ENCODE assay signal across 14 cellular contexts in the genomic region with DNA sequence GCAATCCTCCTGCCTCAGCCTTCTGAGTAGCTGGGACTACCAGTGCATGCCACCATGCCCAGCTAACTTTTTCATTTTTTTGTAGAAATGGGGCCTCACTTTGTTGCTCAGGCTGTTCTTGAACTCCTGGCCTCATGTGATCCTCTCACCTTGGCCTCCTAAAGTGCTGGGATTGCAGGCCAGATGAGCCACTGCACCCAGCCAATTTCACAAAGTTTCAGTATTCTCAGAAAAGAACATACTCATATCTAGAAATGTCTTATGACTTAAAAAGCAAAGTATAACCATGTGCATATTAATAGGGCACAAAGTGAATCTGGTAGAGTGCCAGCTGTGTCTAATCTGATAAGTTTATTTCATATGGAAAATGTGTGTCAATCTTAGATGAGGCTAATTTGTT.
A peak's percentile ranks its signal among the peaks of the same experiment; 100 is the strongest.
DNase-seq lines count a peak whose midpoint lies in the region; ATAC-seq and TF ChIP-seq lines count a peak whose summit lies in the region.
"Had no signal": no experiment of that assay in that cellular context is flagged by ENCODE, and none has a peak within 500 bp of the region (broad histone marks: within the 10 kb centered on the region; RNA-seq: fewer than 3 reads in every experiment).

No MANE protein-coding gene starts in this region.

- DNase-seq in activated CD4-positive, alpha-beta T cell treated with anti-CD3 and anti-CD28 coated beads for 36 hours, result peak; percentile 65
- DNase-seq in activated CD4-positive, alpha-beta T cell treated with anti-CD3 and anti-CD28 coated beads, Interleukin-2, amount 10 ng/mL, durations not matched to agents 7 days and 5 days, result no peak
- no peak for DNase-seq in activated T-helper 1 cell treated with anti-CD3 and anti-CD28 coated beads, Interleukin-12 subunit alpha, Interleukin-12 subunit beta, Interleukin-2, Interleukin-4 antibody, amounts not matched to agents 30 ng/mL and 10 ng/mL and 1 ng/mL, durations not matched to agents 14 hours and 24 hours and 36 hours (ENCODE audit: low spot score)
- DNase-seq in stimulated activated CD4-positive, alpha-beta T cell treated with anti-CD3 and anti-CD28 coated beads, Interleukin-4, amount 100 ng/mL, for 1 hour, result peak; percentile 8
- DNase-seq in dermis blood vessel endothelial cell (no peak), progenitor cell of endocrine pancreas (ENCODE audit: low spot score, unreplicated experiment) (no peak), mesothelial cell of epicardium (ENCODE audit: low spot score in 2 of 2, unreplicated experiment in 2 of 2) (no peak)
- DNase-seq: COR-L47, H7, islet precursor cell, KBM-7, NCI-H1694, upper lobe of left lung had no signal

- CTCF ChIA-PET in activated CD4-positive, alpha-beta T cell treated with anti-CD3 and anti-CD28 coated beads for 36 hours (lab: Charles Lee), result interaction anchor here (1.0 to 1.8 kb wide), 4 partner anchors 11 to 71 kb away, joined by 3 to 5 read pairs (median 4); no protein-coding TSS in a partner anchor
- CTCF ChIA-PET in activated CD4-positive, alpha-beta T cell treated with anti-CD3 and anti-CD28 coated beads, Interleukin-2, amount 10 ng/mL, durations not matched to agents 7 days and 5 days (lab: Charles Lee), result interaction anchor here (1.2 to 1.5 kb wide), 2 partner anchors 10 to 11 kb away, joined by 4 to 5 read pairs; no protein-coding TSS in a partner anchor

- ATAC-seq in activated CD4-positive, alpha-beta T cell treated with anti-CD3 and anti-CD28 coated beads for 36 hours, result peak; percentile 85
- ATAC-seq in HG02610 (IDR thresholded peaks at IDR 0.05; ENCODE audit: unreplicated experiment), result peak; percentile 63

- H3K9me3 Mint-ChIP-seq in activated CD4-positive, alpha-beta T cell treated with anti-CD3 and anti-CD28 coated beads for 36 hours (ENCODE audit: low read depth), result no peaks in the 10 kb centered on the region
- peaks cover 7% of the 10 kb centered on the region for H3K9me3 Mint-ChIP-seq in activated CD4-positive, alpha-beta T cell treated with anti-CD3 and anti-CD28 coated beads, Interleukin-2, amount 10 ng/mL, durations not matched to agents 7 days and 5 days
- no peaks in the 10 kb centered on the region for H3K9me3 Mint-ChIP-seq in activated T-helper 1 cell treated with anti-CD3 and anti-CD28 coated beads, Interleukin-12 subunit alpha, Interleukin-12 subunit beta, Interleukin-2, Interleukin-4 antibody, amounts not matched to agents 30 ng/mL and 10 ng/mL and 1 ng/mL, durations not matched to agents 14 hours and 24 hours and 36 hours
- H3K9me3 Mint-ChIP-seq in progenitor cell of endocrine pancreas (ENCODE audit: low read depth) (peaks cover 3% of the 10 kb centered on the region), mesothelial cell of epicardium (peaks cover 7% of the 10 kb centered on the region)

- intact Hi-C loops in activated CD4-positive, alpha-beta T cell treated with anti-CD3 and anti-CD28 coated beads for 36 hours (cut with DNase I, micrococcal nuclease), result loop anchor here (1.0 to 5.0 kb wide), 3 partner anchors 52 to 95 kb away; no protein-coding TSS in a partner anchor
- intact Hi-C loops in activated T-helper 1 cell treated with anti-CD3 and anti-CD28 coated beads, Interleukin-12 subunit alpha, Interleukin-12 subunit beta, Interleukin-2, Interleukin-4 antibody, amounts not matched to agents 30 ng/mL and 10 ng/mL and 1 ng/mL, durations not matched to agents 14 hours and 24 hours and 36 hours (cut with micrococcal nuclease), result loop anchor here (1.0 to 5.0 kb wide), 3 partner anchors 52 to 115 kb away; no protein-coding TSS in a partner anchor

- POLR2A ChIA-PET in activated CD4-positive, alpha-beta T cell treated with anti-CD3 and anti-CD28 coated beads for 36 hours (lab: Charles Lee), result no interaction called here
- POLR2A ChIA-PET in activated CD4-positive, alpha-beta T cell treated with anti-CD3 and anti-CD28 coated beads, Interleukin-2, amount 10 ng/mL, durations not matched to agents 7 days and 5 days (lab: Charles Lee), result interaction anchor here (1.0 kb wide), 1 partner anchor 87 kb away, joined by 3 read pairs; no protein-coding TSS in a partner anchor

- H3K4me3 Mint-ChIP-seq in activated CD4-positive, alpha-beta T cell treated with anti-CD3 and anti-CD28 coated beads for 36 hours, result no peak overlapping the region
- H3K4me3 Mint-ChIP-seq in activated CD4-positive, alpha-beta T cell treated with anti-CD3 and anti-CD28 coated beads, Interleukin-2, amount 10 ng/mL, durations not matched to agents 7 days and 5 days, result no peak overlapping the region
- no peak overlapping the region for H3K4me3 Mint-ChIP-seq in activated T-helper 1 cell treated with anti-CD3 and anti-CD28 coated beads, Interleukin-12 subunit alpha, Interleukin-12 subunit beta, Interleukin-2, Interleukin-4 antibody, amounts not matched to agents 30 ng/mL and 10 ng/mL and 1 ng/mL, durations not matched to agents 14 hours and 24 hours and 36 hours
- H3K4me3 Mint-ChIP-seq in progenitor cell of endocrine pancreas (ENCODE audit: low read depth), result no peak overlapping the region
- H3K4me3 Mint-ChIP-seq in mesothelial cell of epicardium, result no peak overlapping the region

- H3K36me3 Mint-ChIP-seq in activated CD4-positive, alpha-beta T cell treated with anti-CD3 and anti-CD28 coated beads for 36 hours (ENCODE audit: low read depth), result no peaks in the 10 kb centered on the region
- H3K36me3 Mint-ChIP-seq in activated CD4-positive, alpha-beta T cell treated with anti-CD3 and anti-CD28 coated beads, Interleukin-2, amount 10 ng/mL, durations not matched to agents 7 days and 5 days (ENCODE audit: low read depth), result peaks cover 11% of the 10 kb centered on the region
- peaks cover 3% of the 10 kb centered on the region for H3K36me3 Mint-ChIP-seq in activated T-helper 1 cell treated with anti-CD3 and anti-CD28 coated beads, Interleukin-12 subunit alpha, Interleukin-12 subunit beta, Interleukin-2, Interleukin-4 antibody, amounts not matched to agents 30 ng/mL and 10 ng/mL and 1 ng/mL, durations not matched to agents 14 hours and 24 hours and 36 hours (ENCODE audit: low read depth)
- H3K36me3 Mint-ChIP-seq in progenitor cell of endocrine pancreas (ENCODE audit: insufficient read depth) (peaks cover 5% of the 10 kb centered on the region), mesothelial cell of epicardium (peaks cover 7% of the 10 kb centered on the region)

- peaks cover 57% of the 10 kb centered on the region for H3K4me1 Mint-ChIP-seq in activated CD4-positive, alpha-beta T cell treated with anti-CD3 and anti-CD28 coated beads for 36 hours
- H3K4me1 Mint-ChIP-seq in activated CD4-positive, alpha-beta T cell treated with anti-CD3 and anti-CD28 coated beads, Interleukin-2, amount 10 ng/mL, durations not matched to agents 7 days and 5 days, result peaks cover 42% of the 10 kb centered on the region
- peaks cover 27% of the 10 kb centered on the region for H3K4me1 Mint-ChIP-seq in activated T-helper 1 cell treated with anti-CD3 and anti-CD28 coated beads, Interleukin-12 subunit alpha, Interleukin-12 subunit beta, Interleukin-2, Interleukin-4 antibody, amounts not matched to agents 30 ng/mL and 10 ng/mL and 1 ng/mL, durations not matched to agents 14 hours and 24 hours and 36 hours (ENCODE audit: low read depth)
- H3K4me1 Mint-ChIP-seq in progenitor cell of endocrine pancreas (ENCODE audit: low read depth), result peaks cover 12% of the 10 kb centered on the region
- H3K4me1 Mint-ChIP-seq in mesothelial cell of epicardium, result peaks cover 11% of the 10 kb centered on the region

- H3K27ac Mint-ChIP-seq in activated CD4-positive, alpha-beta T cell treated with anti-CD3 and anti-CD28 coated beads for 36 hours, result peak overlapping the region; percentile 63
- H3K27ac Mint-ChIP-seq in activated CD4-positive, alpha-beta T cell treated with anti-CD3 and anti-CD28 coated beads, Interleukin-2, amount 10 ng/mL, durations not matched to agents 7 days and 5 days, result no peak overlapping the region
- peak overlapping the region; percentile 27 for H3K27ac Mint-ChIP-seq in activated T-helper 1 cell treated with anti-CD3 and anti-CD28 coated beads, Interleukin-12 subunit alpha, Interleukin-12 subunit beta, Interleukin-2, Interleukin-4 antibody, amounts not matched to agents 30 ng/mL and 10 ng/mL and 1 ng/mL, durations not matched to agents 14 hours and 24 hours and 36 hours
- H3K27ac Mint-ChIP-seq in progenitor cell of endocrine pancreas, result no peak overlapping the region
- no peak overlapping the region for H3K27ac Mint-ChIP-seq in mesothelial cell of epicardium

- no peaks in the 10 kb centered on the region for H3K27me3 Mint-ChIP-seq in activated CD4-positive, alpha-beta T cell treated with anti-CD3 and anti-CD28 coated beads for 36 hours
- H3K27me3 Mint-ChIP-seq in activated CD4-positive, alpha-beta T cell treated with anti-CD3 and anti-CD28 coated beads, Interleukin-2, amount 10 ng/mL, durations not matched to agents 7 days and 5 days, result no peaks in the 10 kb centered on the region
- H3K27me3 Mint-ChIP-seq in activated T-helper 1 cell treated with anti-CD3 and anti-CD28 coated beads, Interleukin-12 subunit alpha, Interleukin-12 subunit beta, Interleukin-2, Interleukin-4 antibody, amounts not matched to agents 30 ng/mL and 10 ng/mL and 1 ng/mL, durations not matched to agents 14 hours and 24 hours and 36 hours (ENCODE audit: insufficient read depth), result no peaks in the 10 kb centered on the region
- no peaks in the 10 kb centered on the region for H3K27me3 Mint-ChIP-seq in progenitor cell of endocrine pancreas
- H3K27me3 Mint-ChIP-seq in mesothelial cell of epicardium (ENCODE audit: low read depth), result no peaks in the 10 kb centered on the region

- TF ChIP-seq CTCF in progenitor cell of endocrine pancreas (IDR thresholded peaks at IDR 0.05; ENCODE audit: unreplicated experiment) (no peak), mesothelial cell of epicardium (IDR thresholded peaks at IDR 0.05; ENCODE audit: unreplicated experiment) (no peak)

Comparison
In these comparisons a context has a peak if more than half of its experiments do, and no peak if none do; other contexts are left out.
1. DNase-seq: peak in activated CD4-positive, alpha-beta T cell treated with anti-CD3 and anti-CD28 coated beads for 36 hours (single experiment) and stimulated activated CD4-positive, alpha-beta T cell treated with anti-CD3 and anti-CD28 coated beads, Interleukin-4, amount 100 ng/mL, for 1 hour (single experiment); none in activated CD4-positive, alpha-beta T cell treated with anti-CD3 and anti-CD28 coated beads, Interleukin-2, amount 10 ng/mL, durations not matched to agents 7 days and 5 days (single experiment), activated T-helper 1 cell treated with anti-CD3 and anti-CD28 coated beads, Interleukin-12 subunit alpha, Interleukin-12 subunit beta, Interleukin-2, Interleukin-4 antibody, amounts not matched to agents 30 ng/mL and 10 ng/mL and 1 ng/mL, durations not matched to agents 14 hours and 24 hours and 36 hours (single experiment), dermis blood vessel endothelial cell (single experiment), progenitor cell of endocrine pancreas (single experiment) and mesothelial cell of epicardium (0 of 2).
2. H3K27ac Mint-ChIP-seq: peak in activated CD4-positive, alpha-beta T cell treated with anti-CD3 and anti-CD28 coated beads for 36 hours (single experiment) and activated T-helper 1 cell treated with anti-CD3 and anti-CD28 coated beads, Interleukin-12 subunit alpha, Interleukin-12 subunit beta, Interleukin-2, Interleukin-4 antibody, amounts not matched to agents 30 ng/mL and 10 ng/mL and 1 ng/mL, durations not matched to agents 14 hours and 24 hours and 36 hours (single experiment); none in activated CD4-positive, alpha-beta T cell treated with anti-CD3 and anti-CD28 coated beads, Interleukin-2, amount 10 ng/mL, durations not matched to agents 7 days and 5 days (single experiment), progenitor cell of endocrine pancreas (single experiment) and mesothelial cell of epicardium (single experiment).